In the genomic region with DNA sequence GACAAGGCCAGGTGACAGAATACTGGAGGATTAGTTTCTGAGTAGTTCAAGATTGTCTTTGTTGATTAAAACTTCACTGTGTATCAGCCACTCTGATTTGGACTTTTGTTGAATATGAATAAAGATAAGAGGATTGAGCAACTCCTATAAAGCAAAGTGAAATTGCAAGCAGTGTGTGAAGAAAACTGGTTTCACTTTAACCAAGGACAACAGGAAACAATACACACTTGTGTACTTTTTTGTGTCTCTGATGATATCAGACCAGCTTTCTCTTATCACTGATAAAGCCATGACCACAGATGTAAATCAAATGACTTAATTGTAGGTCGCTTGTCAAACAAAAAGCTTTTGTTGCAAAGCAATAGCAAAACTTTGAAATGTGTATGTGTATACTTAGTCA, we compare ENCODE assay signal across 13 cellular contexts.
DNase-seq lines count a peak whose midpoint lies in the region; ATAC-seq and TF ChIP-seq lines count a peak whose summit lies in the region.
"Had no signal": no experiment of that assay in that cellular context is flagged by ENCODE, and none has a peak within 500 bp of the region (broad histone marks: within the 10 kb centered on the region; RNA-seq: fewer than 3 reads in every experiment).

No MANE protein-coding gene starts in this region.

- H3K4me3 ChIP-seq in prostate gland (no peak overlapping the region), SJCRH30 (no peak overlapping the region)
- H3K4me3 ChIP-seq: skin epidermis had no signal

- no peaks in the 10 kb centered on the region for H3K27me3 ChIP-seq in prostate gland (replicated peaks; ENCODE audit: insufficient read depth)
- H3K27me3 ChIP-seq in SJCRH30, result no peaks in the 10 kb centered on the region

- H3K27ac Mint-ChIP-seq in Calu3 (ENCODE audit: unreplicated experiment), result peak overlapping the region; percentile 39
- H3K27ac Mint-ChIP-seq in immature natural killer cell, result peak overlapping the region in 4 of 6 donors; percentile 5 to 58 (median 33)

- H3K36me3 ChIP-seq in prostate gland (no peaks in the 10 kb centered on the region), SJCRH30 (no peaks in the 10 kb centered on the region)

- TF ChIP-seq POLR2A in prostate gland (IDR thresholded peaks at IDR 0.05), result no peak

- WGBS in prostate gland, result 63% methylated on average over 1 of the region's 1 CpG

- no peak for DNase-seq in Calu3
- peak; percentile 38 for DNase-seq in NCI-H226
- DNase-seq in immature natural killer cell, result no peak
- DNase-seq in prostate gland (ENCODE audit: low spot score), result no peak
- no peak for DNase-seq in stimulated activated CD4-positive, alpha-beta T cell treated with anti-CD3 and anti-CD28 coated beads, Interleukin-2, amount 100 ng/mL, for 24 hours
- no peak for DNase-seq in SJCRH30
- DNase-seq: activated CD4-positive, CD25-positive, alpha-beta regulatory T cell treated with anti-CD3 and anti-CD28 coated beads, Interleukin-2, amount 50 U/mL, for 72 hours; activated gamma-delta T cell treated with Interleukin-2 at 50 U/mL for 16 hours; NCI-H2227 treated with DMSO at 0.1 percent for 48 hours had no signal

- H3K27ac ChIP-seq in prostate gland, result no peak overlapping the region
- no peak overlapping the region for H3K27ac ChIP-seq in SJCRH30
- H3K27ac ChIP-seq: KMS-11, skin epidermis had no signal

- no peaks in the 10 kb centered on the region for H3K9me3 Mint-ChIP-seq in Calu3 (ENCODE audit: low read depth, unreplicated experiment)
- no peaks in the 10 kb centered on the region for H3K9me3 Mint-ChIP-seq in immature natural killer cell

- peaks cover 18% of the 10 kb centered on the region for H3K4me1 Mint-ChIP-seq in Calu3 (ENCODE audit: low read depth, unreplicated experiment)
- H3K4me1 Mint-ChIP-seq in immature natural killer cell, result peaks cover 8 to 16% of the 10 kb centered on the region in 2 donors

- H3K4me3 Mint-ChIP-seq in Calu3 (ENCODE audit: low read depth, unreplicated experiment) (no peak overlapping the region), immature natural killer cell (peak overlapping the region in 3 of 5 donors; percentile 10 to 16 (median 13))

- CTCF ChIA-PET in Calu3 (lab: Charles Lee), result no interaction called here

- no peaks in the 10 kb centered on the region for H3K27me3 Mint-ChIP-seq in Calu3 (ENCODE audit: unreplicated experiment)
- H3K27me3 Mint-ChIP-seq in immature natural killer cell (ENCODE audit: low read depth in 3 of 3), result no peaks in the 10 kb centered on the region

- ATAC-seq in GM21447 (IDR thresholded peaks at IDR 0.05; ENCODE audit: unreplicated experiment) (peak; percentile 55), HG02571 (IDR thresholded peaks at IDR 0.05; ENCODE audit: unreplicated experiment) (no peak)

- intact Hi-C loops in Calu3 (cut with micrococcal nuclease; ENCODE audit: unreplicated experiment) (no loop called here), prostate gland (cut with DNase I) (no loop called here)

- H3K4me1 ChIP-seq in prostate gland (replicated peaks), result no peaks in the 10 kb centered on the region
- no peaks in the 10 kb centered on the region for H3K4me1 ChIP-seq in SJCRH30

- H3K9me3 ChIP-seq in prostate gland, result no peaks in the 10 kb centered on the region
- no peaks in the 10 kb centered on the region for H3K9me3 ChIP-seq in SJCRH30 (replicated peaks)

- BruUV-seq in Calu3 (replicated peaks; lab: Mats Ljungman, UMichigan), result no TSS peak

- TF ChIP-seq CTCF in Calu3 (IDR thresholded peaks at IDR 0.05; ENCODE audit: unreplicated experiment), result no peak
- no peak for TF ChIP-seq CTCF in prostate gland (IDR thresholded peaks at IDR 0.05)

- H3K36me3 Mint-ChIP-seq in Calu3 (ENCODE audit: insufficient read depth, unreplicated experiment) (no peaks in the 10 kb centered on the region), immature natural killer cell (peaks cover 0 to 4% (median 0%) of the 10 kb centered on the region in 3 donors)
